ENCODE assay signal across 17 cellular contexts in genomic region chr15:92574161-92574560, GRCh38.
"Had no signal": no experiment of that assay in that cellular context is flagged by ENCODE, and none has a peak within 500 bp of the region (broad histone marks: within the 10 kb centered on the region; RNA-seq: fewer than 3 reads in every experiment).

No MANE protein-coding gene starts in this region.

- H3K4me3 ChIP-seq: coronary artery, dorsolateral prefrontal cortex, esophagus squamous epithelium, gastrocnemius medialis, heart right ventricle, left lung, lower lobe of right lung had no signal

- H3K9me3 ChIP-seq: esophagus squamous epithelium, gastrocnemius medialis, heart right ventricle, left lung, lower lobe of right lung had no signal

- DNase-seq: dorsolateral prefrontal cortex; effector CD4-positive, alpha-beta T cell; effector memory CD4-positive, alpha-beta T cell; esophagus squamous epithelium; foreskin fibroblast; foreskin melanocyte; gastrocnemius medialis; glutamatergic neuron; heart right ventricle; hippocampal formation; left cardiac atrium; left lung; left ventricle myocardium superior; lower lobe of right lung; mesenchymal stem cell; midbrain had no signal

- H3K36me3 ChIP-seq: esophagus squamous epithelium, gastrocnemius medialis, heart right ventricle, left lung, lower lobe of right lung had no signal

- H3K27ac ChIP-seq: coronary artery, dorsolateral prefrontal cortex, esophagus squamous epithelium, gastrocnemius medialis, heart right ventricle, left lung, lower lobe of right lung had no signal

- ATAC-seq: gastrocnemius medialis, heart right ventricle, left cardiac atrium, left lung, left ventricle myocardium superior, lower lobe of right lung had no signal

- H3K27me3 ChIP-seq: gastrocnemius medialis, heart right ventricle, left lung had no signal

- H3K4me1 ChIP-seq: esophagus squamous epithelium, gastrocnemius medialis, left lung, lower lobe of right lung had no signal
